Comparison of ENCODE assay signal across 8 cellular contexts in the genomic region with DNA sequence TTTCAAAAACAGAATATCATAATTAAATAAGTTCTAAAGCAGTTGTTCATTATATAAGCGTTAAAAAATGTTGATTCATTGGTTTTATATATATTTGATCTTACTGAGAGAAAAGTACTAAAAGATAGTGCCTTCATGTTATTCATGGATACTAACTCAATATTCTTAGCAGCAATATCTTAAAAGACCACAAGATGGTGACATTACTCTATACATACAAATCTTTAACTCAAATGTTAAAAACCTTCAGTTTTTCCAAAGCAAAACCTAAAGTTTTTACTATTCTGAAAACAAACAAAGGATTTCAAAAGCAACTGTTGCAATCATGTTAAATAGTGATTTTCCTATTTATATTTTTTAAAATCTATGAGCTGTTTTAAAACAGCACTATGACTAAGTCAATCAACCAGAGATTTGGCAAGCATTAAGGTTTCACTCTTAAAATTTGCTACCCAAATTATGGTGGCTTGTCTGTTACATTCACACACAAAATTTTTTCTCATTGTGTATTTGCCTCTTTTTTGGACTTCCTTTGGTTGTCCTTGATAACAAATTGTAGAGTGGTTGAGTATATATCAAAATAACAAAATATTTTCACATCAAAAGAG. TPM values are rescaled to one million over a fixed set of nuclear protein-coding genes. Genes with fewer than 3 reads are reported as not detected.
DNase-seq lines count a peak whose midpoint lies in the region; ATAC-seq, FAIRE-seq and TF ChIP-seq lines count a peak whose summit lies in the region.

No MANE protein-coding gene starts in this region.

- no peaks in the 10 kb centered on the region for H3K9me3 Mint-ChIP-seq in mesothelial cell of epicardium

- FAIRE-seq in A204.1 (lab: Jason Lieb, UNC) (peak; percentile 99), GM12892 (lab: Jason Lieb, UNC) (no peak)

- peaks cover 21% of the 10 kb centered on the region for H3K4me1 Mint-ChIP-seq in mesothelial cell of epicardium

- peak; percentile 76 for ATAC-seq in GM18502 (IDR thresholded peaks at IDR 0.05; ENCODE audit: poor library complexity, unreplicated experiment)

- H3K36me3 Mint-ChIP-seq in mesothelial cell of epicardium = no peaks in the 10 kb centered on the region

- TF ChIP-seq CTCF in mesothelial cell of epicardium (IDR thresholded peaks at IDR 0.05; ENCODE audit: unreplicated experiment) = peak; percentile 62

- TF ChIP-seq POLR2A in GM12892 (IDR thresholded peaks at IDR 0.05; ENCODE audit: low read depth, low read length) = no peak

- H3K4me3 Mint-ChIP-seq in mesothelial cell of epicardium = no peak overlapping the region

- DNase-seq in NCI-H1105 (lab: John Stamatoyannopoulos, UW) = peak; percentile 38
- peak; percentile 7 for DNase-seq in brain pericyte (ENCODE audit: low read depth, low spot score)
- DNase-seq in mesothelial cell of epicardium (ENCODE audit: low spot score in 2 of 2, unreplicated experiment in 2 of 2) = no peak
- no peak for DNase-seq in NCI-H2171 treated with DMSO at 0.1 percent for 48 hours (lab: John Stamatoyannopoulos, UW)
- DNase-seq in HuH-7.5 (ENCODE audit: low spot score) = no peak
- no peak for DNase-seq in GM12892 (ENCODE audit: insufficient read length)

- H3K27me3 Mint-ChIP-seq in mesothelial cell of epicardium (ENCODE audit: low read depth) = no peaks in the 10 kb centered on the region

- no peak overlapping the region for H3K27ac Mint-ChIP-seq in mesothelial cell of epicardium

RNA-seq across cellular contexts. Expression of a gene that starts 50.1 kb away (rescaled TPM):
- total RNA-seq in mesothelial cell of epicardium = 0.40 to 0.45 TPM in 2 of 3 replicates, not detected in the other
- not detected for polyA plus RNA-seq in GM12892 (2012; ENCODE audit: missing spikeins)

Comparison
In these comparisons a context has a peak if more than half of its experiments do, and no peak if none do; other contexts are left out.
1. DNase-seq: peak in NCI-H1105 (single experiment) and brain pericyte (single experiment); none in mesothelial cell of epicardium (0 of 2), NCI-H2171 treated with DMSO at 0.1 percent for 48 hours (single experiment), HuH-7.5 (single experiment) and GM12892 (single experiment).